ENCODE assay signal across 18 cellular contexts in genomic region chr20:37494796-37495195, GRCh38. TPM values are rescaled to one million over a fixed set of nuclear protein-coding genes. Genes with fewer than 3 reads are reported as not detected.
DNase-seq lines count a peak whose midpoint lies in the region; ATAC-seq and TF ChIP-seq lines count a peak whose summit lies in the region.
"Had no signal": no experiment of that assay in that cellular context is flagged by ENCODE, and none has a peak within 500 bp of the region (broad histone marks: within the 10 kb centered on the region; RNA-seq: fewer than 3 reads in every experiment).

No MANE protein-coding gene starts in this region.

- WGBS in endodermal cell (ENCODE audit: insufficient coverage in 1 of 2, insufficient read length in 1 of 2), 2 experiments: 83 to 88% methylated on average over 5 of the region's 5 CpGs

- H3K4me3 Mint-ChIP-seq in endodermal cell: no peak overlapping the region
- H3K4me3 Mint-ChIP-seq: CD14-positive monocyte; CD4-positive, alpha-beta memory T cell had no signal

- H3K4me1 Mint-ChIP-seq in endodermal cell: peaks cover 9% of the 10 kb centered on the region
- H3K4me1 Mint-ChIP-seq: CD14-positive monocyte; CD4-positive, alpha-beta memory T cell had no signal

- peaks cover 2% of the 10 kb centered on the region for H3K9me3 Mint-ChIP-seq in endodermal cell

- H3K36me3 Mint-ChIP-seq in endodermal cell (ENCODE audit: low read depth): peaks cover 8% of the 10 kb centered on the region

- CTCF ChIA-PET in RWPE1 (lab: Yijun Ruan, JAX): interaction anchor here (0.6 kb wide), 2 partner anchors 76 to 560 kb away, joined by 3 read pairs; no protein-coding TSS in a partner anchor

- TF ChIP-seq CTCF in RWPE1 (conservative IDR thresholded peaks at IDR 0.05; ENCODE audit: low read depth) (no peak), endodermal cell (conservative IDR thresholded peaks at IDR 0.05) (no peak)

- peaks cover 8% of the 10 kb centered on the region for H3K9me3 ChIP-seq in endodermal cell (ENCODE audit: control insufficient read depth, low read length)
- H3K9me3 ChIP-seq: BLaER1, HAP-1 had no signal

- no peak overlapping the region for H3K27ac Mint-ChIP-seq in endodermal cell

- no peaks in the 10 kb centered on the region for H3K36me3 ChIP-seq in endodermal cell (ENCODE audit: control insufficient read depth, insufficient read depth, low read length)
- H3K36me3 ChIP-seq: BLaER1, HAP-1 had no signal

- no peaks in the 10 kb centered on the region for H3K27me3 ChIP-seq in endodermal cell (ENCODE audit: control insufficient read depth, insufficient read depth, low read length, poor library complexity, severe bottlenecking)
- H3K27me3 ChIP-seq: BLaER1 had no signal

- DNase-seq in NCI-H748 (lab: John Stamatoyannopoulos, UW; ENCODE audit: unreplicated experiment): peak; percentile 49
- no peak for DNase-seq in NCI-H748 treated with DMSO at 0.1 percent for 48 hours (lab: John Stamatoyannopoulos, UW)
- DNase-seq in RWPE1 (ENCODE audit: low spot score): no peak
- peak; percentile 24 for DNase-seq in endodermal cell
- DNase-seq in foreskin melanocyte: no peak
- DNase-seq: 8988T; CD4-positive, alpha-beta memory T cell; DMS153; DMS79 treated with DMSO at 0.1 percent for 48 hours; GF-D8; GM23248 had no signal

- ATAC-seq in GM18873 (IDR thresholded peaks at IDR 0.05; ENCODE audit: low FRiP score, unreplicated experiment): no peak
- ATAC-seq in GM19035 (IDR thresholded peaks at IDR 0.05; ENCODE audit: unreplicated experiment): no peak

- no peaks in the 10 kb centered on the region for H3K4me1 ChIP-seq in endodermal cell (ENCODE audit: control insufficient read depth, insufficient read depth, low read length)
- H3K4me1 ChIP-seq: BLaER1, HAP-1 had no signal

- POLR2A ChIA-PET in RWPE1 (lab: Yijun Ruan, JAX; ENCODE audit: low non-redundant PET): no interaction called here

- H3K9ac ChIP-seq in endodermal cell (ENCODE audit: extremely low read depth, low read length, poor library complexity, severe bottlenecking): no peak overlapping the region
- H3K9ac ChIP-seq: BLaER1, GM23248 had no signal

- no peaks in the 10 kb centered on the region for H3K27me3 Mint-ChIP-seq in endodermal cell (ENCODE audit: insufficient read depth)

- no peak overlapping the region for H3K4me3 ChIP-seq in endodermal cell (ENCODE audit: low read length)
- H3K4me3 ChIP-seq: BLaER1, GM23248, HAP-1 had no signal

- H3K27ac ChIP-seq in RWPE1: 0 out of 2 replicates have a peak overlapping the region, but pooled peaks have one; percentile 0
- H3K27ac ChIP-seq in endodermal cell (ENCODE audit: low read depth, low read length): no peak overlapping the region
- H3K27ac ChIP-seq: BLaER1, GM23248 had no signal

RNA-seq across cellular contexts. Expression of gene NNAT, which starts 26.3 kb away (rescaled TPM):
- total RNA-seq in endodermal cell: 10 to 100 TPM; 16.8 to 27.3 TPM
- 413 TPM for polyA plus RNA-seq in endodermal cell (2013, experiment 1 of 2)
- 384 TPM for polyA plus RNA-seq in endodermal cell (2013, experiment 2 of 2)
- total RNA-seq: A673; CD4-positive, alpha-beta memory T cell; GM23248; H4 had no signal
- polyA plus RNA-seq: CD14-positive monocyte; CD4-positive, alpha-beta memory T cell had no signal

RNA-seq across cellular contexts. Expression of gene BLCAP, which starts 32.9 kb away (rescaled TPM):
- total RNA-seq in endodermal cell: 10 to 100 TPM; 32.5 to 56.5 TPM
- 51.9 TPM for polyA plus RNA-seq in endodermal cell (2013, experiment 1 of 2)
- polyA plus RNA-seq in endodermal cell (2013, experiment 2 of 2): 45.0 TPM

Comparison
In these comparisons a context has a peak if more than half of its experiments do, and no peak if none do; other contexts are left out.
1. DNase-seq: peak in NCI-H748 (single experiment) and endodermal cell (single experiment); none in NCI-H748 treated with DMSO at 0.1 percent for 48 hours (single experiment), RWPE1 (single experiment) and foreskin melanocyte (single experiment).